14 cellular contexts compared by ENCODE assay signal in the genomic region with DNA sequence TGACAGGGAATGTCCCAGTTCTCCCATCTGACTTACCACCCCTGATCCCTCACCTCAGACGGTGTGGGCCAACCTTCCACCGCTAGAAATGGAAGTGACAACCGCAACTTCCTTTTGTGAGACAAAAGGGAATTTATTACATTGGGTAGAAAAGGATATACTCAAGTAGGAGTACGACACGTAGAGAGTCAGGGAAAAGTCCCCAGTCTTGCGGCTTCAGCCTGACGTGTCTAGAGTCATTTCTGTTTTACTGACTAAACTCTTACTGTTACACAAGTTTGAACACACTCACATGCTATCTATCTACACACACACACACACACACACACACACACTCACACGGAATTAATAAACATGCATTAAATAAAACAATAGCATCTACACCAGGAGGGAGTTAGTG.
DNase-seq lines count a peak whose midpoint lies in the region; ATAC-seq and TF ChIP-seq lines count a peak whose summit lies in the region.
"Had no signal": no experiment of that assay in that cellular context is flagged by ENCODE, and none has a peak within 500 bp of the region (broad histone marks: within the 10 kb centered on the region; RNA-seq: fewer than 3 reads in every experiment).

No MANE protein-coding gene starts in this region.

- H3K27me3 ChIP-seq in neutrophil = no peaks in the 10 kb centered on the region
- no peaks in the 10 kb centered on the region for H3K27me3 ChIP-seq in WERI-Rb-1 (ENCODE audit: insufficient read depth, low read depth, severe bottlenecking)
- H3K27me3 ChIP-seq: vagina had no signal

- no peak for TF ChIP-seq CTCF in neutrophil (IDR thresholded peaks at IDR 0.05)
- no peak for TF ChIP-seq CTCF in WERI-Rb-1 (IDR thresholded peaks at IDR 0.05; ENCODE audit: low read depth, low read length)

- ATAC-seq in HG02610 (IDR thresholded peaks at IDR 0.05; ENCODE audit: unreplicated experiment) (peak; percentile 75), HG03108 (IDR thresholded peaks at IDR 0.05; ENCODE audit: unreplicated experiment) (no peak), HG03139 (IDR thresholded peaks at IDR 0.05; ENCODE audit: unreplicated experiment) (no peak)
- ATAC-seq: psoas muscle had no signal

- H3K9me3 ChIP-seq in neutrophil (no peaks in the 10 kb centered on the region), WERI-Rb-1 (ENCODE audit: severe bottlenecking) (no peaks in the 10 kb centered on the region)
- H3K9me3 ChIP-seq: psoas muscle, vagina had no signal

- H3K27ac ChIP-seq in neutrophil (peak overlapping the region; percentile 67), WERI-Rb-1 (no peak overlapping the region)
- H3K27ac ChIP-seq: GM23248, psoas muscle, vagina had no signal

- DNase-seq in GDM1 (lab: John Stamatoyannopoulos, UW) (peak; percentile 64), WERI-Rb-1 (no peak), GM19238 (ENCODE audit: insufficient read length, low spot score) (no peak)
- peak; percentile 64 for DNase-seq in activated CD8-positive, alpha-beta memory T cell treated with anti-CD3 and anti-CD28 coated beads, Interleukin-2, amount 50 U/mL, for 48 hours
- DNase-seq: GM23248, mesenchymal stem cell, NCI-H1694 treated with DMSO at 0.1 percent for 48 hours, NCI-H82, psoas muscle had no signal

- H3K36me3 ChIP-seq in neutrophil (no peaks in the 10 kb centered on the region), WERI-Rb-1 (no peaks in the 10 kb centered on the region)
- H3K36me3 ChIP-seq: vagina had no signal

- H3K4me3 ChIP-seq in neutrophil (ENCODE audit: low read depth in 1 of 2, low read length in 1 of 2) (no peak overlapping the region), WERI-Rb-1 (ENCODE audit: low read depth, low read length) (no peak overlapping the region)
- H3K4me3 ChIP-seq: GM23248, psoas muscle, vagina had no signal

- peaks cover 25 to 36% of the 10 kb centered on the region in 2 experiments for H3K4me1 ChIP-seq in neutrophil (ENCODE audit: control insufficient read depth in 1 of 2, insufficient read depth in 1 of 2, low read depth in 1 of 2, low read length in 1 of 2)

Comparison
In these comparisons a context has a peak if more than half of its experiments do, and no peak if none do; other contexts are left out.
1. DNase-seq: peak in GDM1 (single experiment) and activated CD8-positive, alpha-beta memory T cell treated with anti-CD3 and anti-CD28 coated beads, Interleukin-2, amount 50 U/mL, for 48 hours (single experiment); none in WERI-Rb-1 (single experiment) and GM19238 (single experiment).